11 cellular contexts compared by ENCODE assay signal in the genomic region with DNA sequence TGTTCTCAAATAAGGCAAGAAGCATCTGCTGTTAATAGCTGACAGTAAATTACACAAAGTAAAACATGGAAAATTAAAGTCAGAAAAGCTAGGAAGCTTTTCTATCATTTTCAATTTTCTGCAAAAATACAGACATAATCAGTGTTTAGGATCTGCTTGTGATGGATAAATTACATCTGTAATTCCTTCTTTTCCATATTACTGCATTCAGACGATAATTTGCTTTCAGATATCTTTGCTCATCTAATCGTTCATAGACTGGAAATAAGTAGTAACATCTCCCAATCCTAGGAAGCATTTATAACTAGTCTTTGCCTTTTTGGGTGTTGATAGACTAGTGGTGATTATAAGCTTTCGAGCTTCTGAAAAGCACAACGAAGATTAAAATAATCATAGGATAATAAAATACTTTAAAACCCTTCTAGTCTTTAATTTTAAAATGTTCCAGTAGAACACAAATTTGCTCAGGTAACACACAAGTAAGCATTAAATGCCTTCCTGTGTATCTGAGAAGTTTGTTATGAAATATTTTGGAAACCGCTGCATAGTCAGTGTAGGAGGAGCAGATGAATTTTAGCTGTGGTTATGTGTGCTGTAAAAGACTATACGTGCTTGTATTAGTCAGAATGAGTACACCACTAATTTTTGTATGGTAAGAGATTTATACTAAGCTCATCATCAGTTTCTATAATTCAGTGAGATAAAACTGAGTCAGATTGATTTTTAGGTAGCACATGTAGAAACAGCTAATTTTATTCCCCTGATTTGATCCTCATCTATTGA. TPM values are rescaled to one million over a fixed set of nuclear protein-coding genes. Genes with fewer than 3 reads are reported as not detected.
A peak's percentile ranks its signal among the peaks of the same experiment; 100 is the strongest.
DNase-seq lines count a peak whose midpoint lies in the region; ATAC-seq and TF ChIP-seq lines count a peak whose summit lies in the region.
"Had no signal": no experiment of that assay in that cellular context is flagged by ENCODE, and none has a peak within 500 bp of the region (broad histone marks: within the 10 kb centered on the region; RNA-seq: fewer than 3 reads in every experiment).

No MANE protein-coding gene starts in this region.

- peak overlapping the region; percentile 96 for H3K27ac Mint-ChIP-seq in activated naive CD4-positive, alpha-beta T cell treated with anti-CD3 and anti-CD28 coated beads, Interleukin-2, amount 50 U/mL, for 24 hours
- H3K27ac Mint-ChIP-seq in activated naive CD4-positive, alpha-beta T cell treated with anti-CD3 and anti-CD28 coated beads, Interleukin-2, amount 10 ng/mL, durations not matched to agents 7 days and 5 days: no peak overlapping the region
- H3K27ac Mint-ChIP-seq in activated T-helper 1 cell treated with anti-CD3 and anti-CD28 coated beads, Interleukin-12 subunit alpha, Interleukin-12 subunit beta, Interleukin-2, Interleukin-4 antibody, amounts not matched to agents 30 ng/mL and 10 ng/mL and 1 ng/mL, durations not matched to agents 14 hours and 24 hours and 36 hours: peak overlapping the region; percentile 78
- H3K27ac Mint-ChIP-seq in immature natural killer cell: peak overlapping the region; percentile 65 to 83 (median 74)

- no peaks in the 10 kb centered on the region for H3K9me3 ChIP-seq in upper lobe of left lung
- H3K9me3 ChIP-seq in right lobe of liver: no peaks in the 10 kb centered on the region
- H3K9me3 ChIP-seq: SJSA1 had no signal

- CTCF ChIA-PET in activated naive CD4-positive, alpha-beta T cell treated with anti-CD3 and anti-CD28 coated beads, Interleukin-2, amount 10 ng/mL, durations not matched to agents 7 days and 5 days (lab: Charles Lee): interaction anchor here (1.0 to 1.1 kb wide), 2 partner anchors 126 to 157 kb away, joined by 3 to 5 read pairs; no protein-coding TSS in a partner anchor

- no peaks in the 10 kb centered on the region for H3K27me3 ChIP-seq in upper lobe of left lung
- no peaks in the 10 kb centered on the region for H3K27me3 ChIP-seq in right lobe of liver
- H3K27me3 ChIP-seq: BLaER1 treated with 17β-estradiol and CSF1 and Interleukin-3, amounts not matched to agents 10 nM and 100 nM; cardiac muscle cell; SJSA1 had no signal

- no peak overlapping the region for H3K4me3 ChIP-seq in upper lobe of left lung
- no peak overlapping the region for H3K4me3 ChIP-seq in right lobe of liver
- H3K4me3 ChIP-seq: BLaER1 treated with 17β-estradiol and CSF1 and Interleukin-3, amounts not matched to agents 10 nM and 100 nM; cardiac muscle cell; SJSA1 had no signal

- no peak for TF ChIP-seq CTCF in upper lobe of left lung (IDR thresholded peaks at IDR 0.05)
- no peak for TF ChIP-seq CTCF in right lobe of liver (IDR thresholded peaks at IDR 0.05)

- ATAC-seq in upper lobe of left lung (ENCODE audit: low FRiP score in 2 of 2) (no peak), GM21526 (IDR thresholded peaks at IDR 0.05; ENCODE audit: low FRiP score, unreplicated experiment) (no peak), right lobe of liver (no peak)

- H3K4me1 Mint-ChIP-seq in activated naive CD4-positive, alpha-beta T cell treated with anti-CD3 and anti-CD28 coated beads, Interleukin-2, amount 50 U/mL, for 24 hours: peaks cover 85% of the 10 kb centered on the region
- peaks cover 67% of the 10 kb centered on the region for H3K4me1 Mint-ChIP-seq in activated naive CD4-positive, alpha-beta T cell treated with anti-CD3 and anti-CD28 coated beads, Interleukin-2, amount 10 ng/mL, durations not matched to agents 7 days and 5 days
- peaks cover 74% of the 10 kb centered on the region for H3K4me1 Mint-ChIP-seq in activated T-helper 1 cell treated with anti-CD3 and anti-CD28 coated beads, Interleukin-12 subunit alpha, Interleukin-12 subunit beta, Interleukin-2, Interleukin-4 antibody, amounts not matched to agents 30 ng/mL and 10 ng/mL and 1 ng/mL, durations not matched to agents 14 hours and 24 hours and 36 hours (ENCODE audit: low read depth)
- peaks cover 73 to 87% of the 10 kb centered on the region in 2 donors for H3K4me1 Mint-ChIP-seq in immature natural killer cell

- TF ChIP-seq POLR2A in upper lobe of left lung (IDR thresholded peaks at IDR 0.05) (no peak), right lobe of liver (IDR thresholded peaks at IDR 0.05) (no peak)

- H3K36me3 ChIP-seq in upper lobe of left lung: peaks cover 0 to 7% (median 0%) of the 10 kb centered on the region in 4 donors
- no peaks in the 10 kb centered on the region for H3K36me3 ChIP-seq in right lobe of liver
- H3K36me3 ChIP-seq: cardiac muscle cell had no signal

- peaks cover 12% of the 10 kb centered on the region for H3K36me3 Mint-ChIP-seq in activated naive CD4-positive, alpha-beta T cell treated with anti-CD3 and anti-CD28 coated beads, Interleukin-2, amount 50 U/mL, for 24 hours
- peaks cover 50% of the 10 kb centered on the region for H3K36me3 Mint-ChIP-seq in activated naive CD4-positive, alpha-beta T cell treated with anti-CD3 and anti-CD28 coated beads, Interleukin-2, amount 10 ng/mL, durations not matched to agents 7 days and 5 days
- H3K36me3 Mint-ChIP-seq in activated T-helper 1 cell treated with anti-CD3 and anti-CD28 coated beads, Interleukin-12 subunit alpha, Interleukin-12 subunit beta, Interleukin-2, Interleukin-4 antibody, amounts not matched to agents 30 ng/mL and 10 ng/mL and 1 ng/mL, durations not matched to agents 14 hours and 24 hours and 36 hours (ENCODE audit: low read depth): peaks cover 21% of the 10 kb centered on the region
- peaks cover 0 to 3% (median 0%) of the 10 kb centered on the region in 3 donors for H3K36me3 Mint-ChIP-seq in immature natural killer cell

- peak overlapping the region; percentile 36 for H3K4me3 Mint-ChIP-seq in activated naive CD4-positive, alpha-beta T cell treated with anti-CD3 and anti-CD28 coated beads, Interleukin-2, amount 50 U/mL, for 24 hours
- H3K4me3 Mint-ChIP-seq in activated naive CD4-positive, alpha-beta T cell treated with anti-CD3 and anti-CD28 coated beads, Interleukin-2, amount 10 ng/mL, durations not matched to agents 7 days and 5 days: no peak overlapping the region
- no peak overlapping the region for H3K4me3 Mint-ChIP-seq in activated T-helper 1 cell treated with anti-CD3 and anti-CD28 coated beads, Interleukin-12 subunit alpha, Interleukin-12 subunit beta, Interleukin-2, Interleukin-4 antibody, amounts not matched to agents 30 ng/mL and 10 ng/mL and 1 ng/mL, durations not matched to agents 14 hours and 24 hours and 36 hours
- peak overlapping the region in 2 of 5 donors; percentile 4 to 66 for H3K4me3 Mint-ChIP-seq in immature natural killer cell

- intact Hi-C loops in activated T-helper 1 cell treated with anti-CD3 and anti-CD28 coated beads, Interleukin-12 subunit alpha, Interleukin-12 subunit beta, Interleukin-2, Interleukin-4 antibody, amounts not matched to agents 30 ng/mL and 10 ng/mL and 1 ng/mL, durations not matched to agents 14 hours and 24 hours and 36 hours (cut with micrococcal nuclease): loop anchor here (1.0 kb wide), 3 partner anchors 7 to 14 kb away; no protein-coding TSS in a partner anchor
- intact Hi-C loops in right lobe of liver (cut with DNase I): no loop called here

- H3K27ac ChIP-seq in upper lobe of left lung (peak overlapping the region; percentile 65 to 81 (median 76)), right lobe of liver (no peak overlapping the region)
- H3K27ac ChIP-seq: BLaER1 treated with 17β-estradiol and CSF1 and Interleukin-3, amounts not matched to agents 10 nM and 100 nM; cardiac muscle cell; SJSA1 had no signal

- WGBS in upper lobe of left lung, 2 donors: 58 to 59% methylated on average over 6 of the region's 6 CpGs
- WGBS in right lobe of liver (ENCODE audit: insufficient coverage, low coverage, low lambda C conversion rate, missing lambda C conversion rate): 57% methylated on average over 6 of the region's 6 CpGs

- DNase-seq in activated naive CD4-positive, alpha-beta T cell treated with anti-CD3 and anti-CD28 coated beads, Interleukin-2, amount 10 ng/mL, durations not matched to agents 7 days and 5 days: no peak
- no peak for DNase-seq in activated T-helper 1 cell treated with anti-CD3 and anti-CD28 coated beads, Interleukin-12 subunit alpha, Interleukin-12 subunit beta, Interleukin-2, Interleukin-4 antibody, amounts not matched to agents 30 ng/mL and 10 ng/mL and 1 ng/mL, durations not matched to agents 14 hours and 24 hours and 36 hours (ENCODE audit: low spot score)
- DNase-seq in immature natural killer cell (no peak), upper lobe of left lung (no peak), islet precursor cell (no peak), right lobe of liver (no peak)

- no peak for TF ChIP-seq EP300 in upper lobe of left lung (IDR thresholded peaks at IDR 0.05)

- no peaks in the 10 kb centered on the region for H3K9me3 Mint-ChIP-seq in activated naive CD4-positive, alpha-beta T cell treated with anti-CD3 and anti-CD28 coated beads, Interleukin-2, amount 50 U/mL, for 24 hours
- H3K9me3 Mint-ChIP-seq in activated naive CD4-positive, alpha-beta T cell treated with anti-CD3 and anti-CD28 coated beads, Interleukin-2, amount 10 ng/mL, durations not matched to agents 7 days and 5 days: no peaks in the 10 kb centered on the region
- no peaks in the 10 kb centered on the region for H3K9me3 Mint-ChIP-seq in activated T-helper 1 cell treated with anti-CD3 and anti-CD28 coated beads, Interleukin-12 subunit alpha, Interleukin-12 subunit beta, Interleukin-2, Interleukin-4 antibody, amounts not matched to agents 30 ng/mL and 10 ng/mL and 1 ng/mL, durations not matched to agents 14 hours and 24 hours and 36 hours
- no peaks in the 10 kb centered on the region for H3K9me3 Mint-ChIP-seq in immature natural killer cell

- no peaks in the 10 kb centered on the region for H3K27me3 Mint-ChIP-seq in activated naive CD4-positive, alpha-beta T cell treated with anti-CD3 and anti-CD28 coated beads, Interleukin-2, amount 50 U/mL, for 24 hours
- no peaks in the 10 kb centered on the region for H3K27me3 Mint-ChIP-seq in activated naive CD4-positive, alpha-beta T cell treated with anti-CD3 and anti-CD28 coated beads, Interleukin-2, amount 10 ng/mL, durations not matched to agents 7 days and 5 days
- no peaks in the 10 kb centered on the region for H3K27me3 Mint-ChIP-seq in activated T-helper 1 cell treated with anti-CD3 and anti-CD28 coated beads, Interleukin-12 subunit alpha, Interleukin-12 subunit beta, Interleukin-2, Interleukin-4 antibody, amounts not matched to agents 30 ng/mL and 10 ng/mL and 1 ng/mL, durations not matched to agents 14 hours and 24 hours and 36 hours (ENCODE audit: insufficient read depth)
- peaks cover 0 to 4% (median 0%) of the 10 kb centered on the region in 3 donors for H3K27me3 Mint-ChIP-seq in immature natural killer cell (ENCODE audit: low read depth in 3 of 3)

- peaks cover 19 to 64% (median 49%) of the 10 kb centered on the region in 4 donors for H3K4me1 ChIP-seq in upper lobe of left lung
- peaks cover 0 to 66% (median 24%) of the 10 kb centered on the region in 4 donors for H3K4me1 ChIP-seq in right lobe of liver

RNA-seq across cellular contexts. Expression of gene MBNL1, which starts 41.0 kb away (rescaled TPM):
- total RNA-seq in activated T-helper 1 cell treated with anti-CD3 and anti-CD28 coated beads, Interleukin-12 subunit alpha, Interleukin-12 subunit beta, Interleukin-2, Interleukin-4 antibody, amounts not matched to agents 30 ng/mL and 10 ng/mL and 1 ng/mL, durations not matched to agents 14 hours and 24 hours and 36 hours: 295 and 308 TPM in 2 replicates
- 100 to 1,000 TPM; 270 to 399 (median 286) TPM for polyA plus RNA-seq in immature natural killer cell
- total RNA-seq in upper lobe of left lung: 100 to 1,000 TPM; 231 to 506 (median 357) TPM
- total RNA-seq in right lobe of liver: 10 to 100 TPM; 49.9 to 89.6 (median 63.2) TPM

Comparison
In these comparisons a context has a peak if more than half of its experiments do, and no peak if none do; other contexts are left out.
1. H3K27ac ChIP-seq: peak in upper lobe of left lung (4 of 4); none in right lobe of liver (0 of 3).